Comparison of ENCODE assay signal across 8 cellular contexts in the genomic region with DNA sequence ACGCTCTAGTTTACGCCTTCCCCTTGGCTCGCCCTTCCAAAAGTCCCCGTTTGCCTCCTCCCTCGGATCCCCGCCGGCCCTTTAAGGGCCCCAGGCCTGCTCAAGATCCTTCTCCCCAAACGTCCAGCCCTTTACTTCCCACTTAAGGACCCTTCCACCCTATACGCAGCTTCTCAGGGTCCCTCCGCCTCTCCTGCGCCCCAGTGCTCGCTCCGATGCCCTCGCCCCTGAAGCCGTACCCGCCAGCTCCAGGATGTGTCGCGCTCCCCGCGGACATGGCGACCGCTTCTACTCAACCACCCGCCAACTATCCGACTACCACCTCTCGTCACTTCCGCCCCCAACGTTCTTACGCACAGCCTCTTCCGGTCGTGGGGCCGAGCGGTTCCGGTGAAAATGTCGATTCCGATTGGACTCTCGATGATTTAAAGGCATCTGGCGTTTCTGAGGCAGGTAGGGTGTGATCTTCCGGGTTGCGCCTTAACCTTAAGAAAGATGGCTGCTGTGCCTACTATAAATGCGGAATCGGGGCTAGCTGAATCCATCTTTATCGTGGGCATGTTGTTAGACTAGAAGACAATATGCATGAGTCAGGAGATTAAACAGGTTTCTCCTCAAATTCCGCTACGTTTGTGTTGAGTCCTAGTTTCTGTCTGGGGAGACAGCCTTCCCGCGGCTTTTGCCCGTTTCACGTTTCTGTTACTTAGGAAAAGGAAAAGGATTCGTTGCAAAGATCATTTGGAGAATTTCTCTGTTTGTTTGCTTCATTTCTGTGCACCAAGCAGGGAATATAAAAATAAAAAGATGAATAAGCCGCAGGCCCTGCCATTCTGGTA. TPM values are rescaled to one million over a fixed set of nuclear protein-coding genes. Genes with fewer than 3 reads are reported as not detected.
DNase-seq lines count a peak whose midpoint lies in the region; ATAC-seq and TF ChIP-seq lines count a peak whose summit lies in the region.

TSS of gene KHDC4 (minus strand) at position 317 of the 836 bp plus-strand sequence. CDS start at position 277, 40 bp downstream.

- no peaks in the 10 kb centered on the region for H3K27me3 ChIP-seq in left lung

- no peak within 1 kb of the TSS for H3K4me3 Mint-ChIP-seq in activated CD4-positive, alpha-beta T cell treated with anti-CD3 and anti-CD28 coated beads, Interleukin-2, amount 10 ng/mL, durations not matched to agents 7 days and 5 days

- H3K27ac ChIP-seq in C4-2B (peak within 1 kb of the TSS; percentile 89), left lung (peak within 1 kb of the TSS; percentile 89 to 91)

- peaks cover 0 to 43% of the 10 kb centered on the region in 2 donors for H3K36me3 ChIP-seq in left lung

- CTCF ChIA-PET in activated CD4-positive, alpha-beta T cell treated with anti-CD3 and anti-CD28 coated beads, Interleukin-2, amount 10 ng/mL, durations not matched to agents 7 days and 5 days (lab: Charles Lee): interaction anchor here (0.6 to 2.8 kb wide), 15 partner anchors 8 to 162 kb away, joined by 3 to 18 read pairs (median 5); partner anchors contain the start of gene ARHGEF2

- TF ChIP-seq CTCF in C4-2B (conservative IDR thresholded peaks at IDR 0.05) (no peak), left lung (IDR thresholded peaks at IDR 0.05) (no peak)

- peaks cover 24% of the 10 kb centered on the region for H3K36me3 Mint-ChIP-seq in activated CD4-positive, alpha-beta T cell treated with anti-CD3 and anti-CD28 coated beads, Interleukin-2, amount 10 ng/mL, durations not matched to agents 7 days and 5 days (ENCODE audit: low read depth)

- ATAC-seq in GM19328 (IDR thresholded peaks at IDR 0.05; ENCODE audit: unreplicated experiment) (peak; percentile 88), HG03520 (IDR thresholded peaks at IDR 0.05; ENCODE audit: unreplicated experiment) (peak; percentile 82), left lung (peak; percentile 97)

- H3K9me3 Mint-ChIP-seq in activated CD4-positive, alpha-beta T cell treated with anti-CD3 and anti-CD28 coated beads, Interleukin-2, amount 10 ng/mL, durations not matched to agents 7 days and 5 days: no peaks in the 10 kb centered on the region

- H3K9me3 ChIP-seq in left lung: no peaks in the 10 kb centered on the region

- peaks cover 26 to 68% of the 10 kb centered on the region in 2 donors for H3K4me1 ChIP-seq in left lung

- no peak within 1 kb of the TSS for H3K27ac Mint-ChIP-seq in activated CD4-positive, alpha-beta T cell treated with anti-CD3 and anti-CD28 coated beads, Interleukin-2, amount 10 ng/mL, durations not matched to agents 7 days and 5 days

- H3K4me1 Mint-ChIP-seq in activated CD4-positive, alpha-beta T cell treated with anti-CD3 and anti-CD28 coated beads, Interleukin-2, amount 10 ng/mL, durations not matched to agents 7 days and 5 days: peaks cover 45% of the 10 kb centered on the region

- POLR2A ChIA-PET in activated CD4-positive, alpha-beta T cell treated with anti-CD3 and anti-CD28 coated beads, Interleukin-2, amount 10 ng/mL, durations not matched to agents 7 days and 5 days (lab: Charles Lee): interaction anchor here (0.6 to 1.4 kb wide), 3 partner anchors 29 to 55 kb away, joined by 3 to 7 read pairs (median 4); no protein-coding TSS in a partner anchor

- DNase-seq in NCI-H69 (lab: John Stamatoyannopoulos, UW) (peak; percentile 100), dermis blood vessel endothelial cell (peak; percentile 100), left lung (peak; percentile 94 to 95)
- DNase-seq in activated CD4-positive, alpha-beta T cell treated with anti-CD3 and anti-CD28 coated beads, Interleukin-2, amount 10 ng/mL, durations not matched to agents 7 days and 5 days: peak; percentile 98
- DNase-seq in stimulated activated CD4-positive, alpha-beta T cell treated with anti-CD3 and anti-CD28 coated beads, Interleukin-4, amount 100 ng/mL, for 1 hour: peak; percentile 89

- H3K27me3 Mint-ChIP-seq in activated CD4-positive, alpha-beta T cell treated with anti-CD3 and anti-CD28 coated beads, Interleukin-2, amount 10 ng/mL, durations not matched to agents 7 days and 5 days: no peaks in the 10 kb centered on the region

- H3K4me3 ChIP-seq in left lung: peak within 1 kb of the TSS; percentile 60 to 80

- intact Hi-C loops in left lung (cut with DNase I): no loop called here

RNA-seq across cellular contexts. Expression of gene KHDC4, which starts in this region (rescaled TPM):
- 10 to 100 TPM; 66.3 to 67.3 TPM for total RNA-seq in activated CD4-positive, alpha-beta T cell treated with anti-CD3 and anti-CD28 coated beads, Interleukin-2, amount 10 ng/mL, durations not matched to agents 7 days and 5 days
- total RNA-seq in dermis blood vessel endothelial cell (25.7 and 32.8 TPM in 2 replicates), left lung (10 to 100 TPM; 38.2 to 39.3 TPM)

Comparison
In these comparisons a context has a peak if more than half of its experiments do, and no peak if none do; other contexts are left out.
1. Peak in every context shown above with its lines: DNase-seq, ATAC-seq, H3K4me3 ChIP-seq and H3K27ac ChIP-seq.